27 cellular contexts compared by ENCODE assay signal in the genomic region with DNA sequence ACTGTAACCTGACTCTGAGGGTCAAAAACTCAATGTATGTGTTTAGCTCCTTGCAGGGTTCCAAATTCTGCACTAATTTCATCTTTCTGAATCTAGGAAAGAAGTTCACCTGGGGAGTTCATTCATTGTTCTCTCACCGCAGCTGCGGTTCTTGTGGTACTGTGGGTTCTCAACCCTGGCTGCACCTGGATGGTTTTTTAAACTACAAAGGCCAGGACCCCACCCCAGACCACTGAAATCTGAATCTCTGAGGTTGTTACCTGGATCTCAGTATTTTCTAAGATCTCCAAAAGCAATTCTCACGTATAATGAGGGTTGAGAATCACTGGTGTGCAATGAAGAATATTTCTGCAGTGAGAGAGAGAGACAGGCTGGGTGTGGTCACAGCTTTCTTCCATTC.
"Had no signal": no experiment of that assay in that cellular context is flagged by ENCODE, and none has a peak within 500 bp of the region (broad histone marks: within the 10 kb centered on the region; RNA-seq: fewer than 3 reads in every experiment).

No MANE protein-coding gene starts in this region.

- H3K27me3 Mint-ChIP-seq: activated B cell treated with CpG ODN at 0.5 μM for 24 hours; activated CD4-positive, alpha-beta memory T cell treated with anti-CD3 and anti-CD28 coated beads, Interleukin-2, amount 10 ng/mL, durations not matched to agents 7 days and 5 days; activated CD4-positive, alpha-beta T cell treated with anti-CD3 and anti-CD28 coated beads, Interleukin-2, amount 10 ng/mL, durations not matched to agents 24 days and 14 days; activated naive CD8-positive, alpha-beta T cell; activated T-helper 17 cell treated with anti-CD3 and anti-CD28 coated beads, Interleukin-2, amount 50 U/mL, for 72 hours; T-helper 17 cell had no signal

- H3K27ac Mint-ChIP-seq: activated B cell treated with CpG ODN at 0.5 μM for 24 hours; activated CD4-positive, alpha-beta memory T cell treated with anti-CD3 and anti-CD28 coated beads, Interleukin-2, amount 10 ng/mL, durations not matched to agents 7 days and 5 days; activated CD4-positive, alpha-beta T cell treated with anti-CD3 and anti-CD28 coated beads, Interleukin-2, amount 10 ng/mL, durations not matched to agents 24 days and 14 days; activated naive CD8-positive, alpha-beta T cell; activated T-helper 17 cell treated with anti-CD3 and anti-CD28 coated beads, Interleukin-2, amount 50 U/mL, for 72 hours; T-helper 17 cell; T-helper 2 cell treated with Interferon-gamma antibody and Interleukin-4, amounts not matched to agents 5 μg/mL and 100 μg/mL, for 36 hours had no signal

- H3K36me3 ChIP-seq: WERI-Rb-1 had no signal

- H3K27me3 ChIP-seq: brain microvascular endothelial cell had no signal

- H3K27ac ChIP-seq: brain microvascular endothelial cell, epithelial cell of prostate, WERI-Rb-1 had no signal

- H3K4me1 Mint-ChIP-seq: activated CD4-positive, alpha-beta memory T cell treated with anti-CD3 and anti-CD28 coated beads, Interleukin-2, amount 10 ng/mL, durations not matched to agents 7 days and 5 days; activated T-helper 17 cell treated with anti-CD3 and anti-CD28 coated beads, Interleukin-2, amount 50 U/mL, for 72 hours; T-helper 17 cell had no signal

- DNase-seq: activated B cell treated with CpG ODN at 0.5 μM for 24 hours; activated CD4-positive, alpha-beta memory T cell treated with anti-CD3 and anti-CD28 coated beads, Interleukin-2, amount 10 ng/mL, durations not matched to agents 7 days and 5 days; activated CD4-positive, alpha-beta T cell treated with anti-CD3 and anti-CD28 coated beads, Interleukin-2, amount 10 ng/mL, durations not matched to agents 24 days and 14 days; activated CD4-positive, alpha-beta T cell treated with anti-CD3 and anti-CD28 coated beads, Interleukin-2, amount 50 U/mL, for 4 hours; activated CD8-positive, alpha-beta memory T cell treated with anti-CD3 and anti-CD28 coated beads for 24 hours; activated effector memory CD4-positive, alpha-beta T cell treated with Interleukin-2 at 50 U/mL for 16 hours; activated gamma-delta T cell treated with Interleukin-2 at 50 U/mL for 16 hours; activated naive CD4-positive, alpha-beta T cell treated with anti-CD3 and anti-CD28 coated beads, Interleukin-2, amount 50 U/mL, for 16 hours; activated naive CD4-positive, alpha-beta T cell treated with Interleukin-2 at 50 U/mL for 16 hours; activated T-cell treated with anti-CD3 and anti-CD28 coated beads, Interleukin-2, amount 50 U/mL, for 4 hours; amniotic stem cell; anterior cingulate cortex; brain microvascular endothelial cell; caudate nucleus; cortex of kidney; dermis blood vessel endothelial cell; effector CD8-positive, alpha-beta T cell; foreskin fibroblast; hippocampal formation; T-helper 17 cell; T1000; WERI-Rb-1 had no signal

- ATAC-seq: activated CD4-positive, CD25-positive, alpha-beta regulatory T cell treated with anti-CD3 and anti-CD28 coated beads, Interleukin-2, amount 50 U/mL, for 24 hours; activated T-cell treated with anti-CD3 and anti-CD28 coated beads, Interleukin-2, amount 50 U/mL, for 4 hours; activated T-helper 17 cell treated with anti-CD3 and anti-CD28 coated beads, Interleukin-2, amount 50 U/mL, for 72 hours; T-helper 17 cell had no signal

- H3K4me3 Mint-ChIP-seq: activated B cell treated with CpG ODN at 0.5 μM for 24 hours; activated CD4-positive, alpha-beta memory T cell treated with anti-CD3 and anti-CD28 coated beads, Interleukin-2, amount 10 ng/mL, durations not matched to agents 7 days and 5 days; activated CD4-positive, alpha-beta T cell treated with anti-CD3 and anti-CD28 coated beads, Interleukin-2, amount 10 ng/mL, durations not matched to agents 24 days and 14 days; activated naive CD8-positive, alpha-beta T cell; activated T-cell treated with anti-CD3 and anti-CD28 coated beads, Interleukin-2, amount 50 U/mL, for 4 hours; activated T-helper 17 cell treated with anti-CD3 and anti-CD28 coated beads, Interleukin-2, amount 50 U/mL, for 72 hours; T-helper 17 cell; T-helper 2 cell treated with Interferon-gamma antibody and Interleukin-4, amounts not matched to agents 5 μg/mL and 100 μg/mL, for 36 hours had no signal
